In the genomic region with DNA sequence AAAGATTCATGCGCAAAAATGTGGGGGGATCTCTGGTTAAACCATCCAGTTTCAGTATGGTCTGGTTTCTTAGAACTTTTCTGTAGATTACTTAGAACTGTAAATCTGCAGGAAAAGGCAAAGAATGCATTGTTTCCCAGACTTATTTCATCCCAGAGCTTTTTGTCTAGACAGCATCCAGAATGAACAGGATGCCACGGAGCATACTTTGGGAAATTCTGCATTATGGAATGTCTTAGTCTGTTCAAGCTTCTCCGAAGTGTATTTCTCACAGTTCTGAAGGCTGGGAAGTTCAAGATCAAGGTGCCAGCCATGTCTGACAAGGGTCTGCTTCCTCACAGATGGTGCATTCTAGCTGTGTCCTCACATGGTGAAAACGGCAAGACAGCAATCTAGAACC, we compare ENCODE assay signal across 14 cellular contexts.
DNase-seq lines count a peak whose midpoint lies in the region; ATAC-seq and TF ChIP-seq lines count a peak whose summit lies in the region.
"Had no signal": no experiment of that assay in that cellular context is flagged by ENCODE, and none has a peak within 500 bp of the region (broad histone marks: within the 10 kb centered on the region; RNA-seq: fewer than 3 reads in every experiment).

No MANE protein-coding gene starts in this region.

- POLR2A ChIA-PET in IMR-90 (lab: Charles Lee; ENCODE audit: unreplicated experiment) = no interaction called here

- CTCF ChIA-PET in IMR-90 (lab: Yijun Ruan, JAX) = no interaction called here

- H3K27me3 ChIP-seq in IMR-90 (ENCODE audit: control insufficient read depth, insufficient read depth, low read length) = no peaks in the 10 kb centered on the region
- H3K27me3 ChIP-seq in Peyer's patch = no peaks in the 10 kb centered on the region
- peaks cover 22% of the 10 kb centered on the region for H3K27me3 ChIP-seq in neural progenitor cell
- H3K27me3 ChIP-seq: BE2C had no signal

- H3K23ac ChIP-seq in IMR-90 (ENCODE audit: low read depth, low read length) = peak overlapping the region; percentile 85; the same call in 1 of the 2 replicates

- H3K9me3 Mint-ChIP-seq in neural progenitor cell = no peaks in the 10 kb centered on the region
- H3K9me3 Mint-ChIP-seq: GM23338 had no signal

- H3K79me2 ChIP-seq in neural progenitor cell (ENCODE audit: low read depth) = no peaks in the 10 kb centered on the region

- H4K91ac ChIP-seq in IMR-90 (ENCODE audit: insufficient read depth, low read depth, low read length) = no peak overlapping the region; the same call in 1 of the 2 replicates

- H3K18ac ChIP-seq in IMR-90 (ENCODE audit: low read depth, low read length) = peak overlapping the region; percentile 6; the same call in 1 of the 2 replicates

- H3K27ac Mint-ChIP-seq in neural progenitor cell = no peak overlapping the region
- H3K27ac Mint-ChIP-seq: GM23338 had no signal

- H2AK9ac ChIP-seq in IMR-90 (replicated peaks; ENCODE audit: low read depth, low read length, poor library complexity) = peak overlapping the region; percentile 12

- no peak for TF ChIP-seq RAD21 in IMR-90 (IDR thresholded peaks at IDR 0.05; ENCODE audit: low read length)

- H3K4me3 ChIP-seq in IMR-90 (ENCODE audit: insufficient read depth, low read depth, low read length) = no peak overlapping the region
- H3K4me3 ChIP-seq in fibroblast of pulmonary artery (replicated peaks; ENCODE audit: low read depth, low read length) = no peak overlapping the region
- H3K4me3 ChIP-seq in Peyer's patch = no peak overlapping the region
- H3K4me3 ChIP-seq in neural progenitor cell = no peak overlapping the region
- H3K4me3 ChIP-seq: GM23338, K562 had no signal

- no peak overlapping the region for H3K27ac ChIP-seq in IMR-90 (ENCODE audit: insufficient read depth, low read length)
- H3K27ac ChIP-seq in Peyer's patch = no peak overlapping the region
- no peak overlapping the region for H3K27ac ChIP-seq in neural progenitor cell
- H3K27ac ChIP-seq: HL-60 had no signal

- peaks cover 8% of the 10 kb centered on the region for H3K9me1 ChIP-seq in IMR-90 (ENCODE audit: insufficient read depth, low read length)

- peak overlapping the region; percentile 72 for H3K14ac ChIP-seq in IMR-90 (replicated peaks; ENCODE audit: low read depth, low read length)

- peak overlapping the region; percentile 79; the same call in 1 of the 2 replicates for H2AK5ac ChIP-seq in IMR-90 (ENCODE audit: low read depth, low read length)

- H4K20me1 ChIP-seq in IMR-90 (ENCODE audit: insufficient read depth, low read length) (no peaks in the 10 kb centered on the region), neural progenitor cell (ENCODE audit: low read depth) (no peaks in the 10 kb centered on the region)

- WGBS in IMR-90 (ENCODE audit: extremely low coverage in 2 of 2, insufficient read length in 1 of 2), 2 experiments = 100% methylated on average over 1 of the region's 4 CpGs; no CpG with 5 or more reads in 1 of the 2 experiments

- H2BK15ac ChIP-seq in IMR-90 (ENCODE audit: low read depth, low read length) = peak overlapping the region; percentile 79; the same call in 1 of the 3 replicates

- no peak overlapping the region for H3K4me2 ChIP-seq in IMR-90 (ENCODE audit: low read depth, low read length)
- H3K4me2 ChIP-seq in neural progenitor cell = no peak overlapping the region
- H3K4me2 ChIP-seq: GM23338 had no signal

- in situ Hi-C loops in IMR-90 (cut with MboI; ENCODE audit: low sequenced_read_pairs) = no loop called here

- H2AFZ ChIP-seq in IMR-90 (replicated peaks; ENCODE audit: low read length, poor library complexity) (no peak overlapping the region), neural progenitor cell (replicated peaks) (no peak overlapping the region)
- H2AFZ ChIP-seq: GM23338 had no signal

- no peaks in the 10 kb centered on the region for H3K36me3 ChIP-seq in IMR-90 (ENCODE audit: control insufficient read depth, insufficient read depth, low read length)
- no peaks in the 10 kb centered on the region for H3K36me3 ChIP-seq in Peyer's patch
- H3K36me3 ChIP-seq in neural progenitor cell = no peaks in the 10 kb centered on the region
- H3K36me3 ChIP-seq: BE2C had no signal

- H3K27me3 Mint-ChIP-seq in neural progenitor cell (ENCODE audit: insufficient read depth, low read depth) = no peaks in the 10 kb centered on the region
- H3K27me3 Mint-ChIP-seq: CD4-positive, alpha-beta memory T cell had no signal

- peak overlapping the region; percentile 91; the same call in 1 of the 2 replicates for H2BK20ac ChIP-seq in IMR-90 (ENCODE audit: low read depth, low read length)

- peak overlapping the region; percentile 92; the same call in 1 of the 2 replicates for H3K4ac ChIP-seq in IMR-90 (ENCODE audit: low read depth, low read length)

- DNase-seq in IMR-90 = no peak
- DNase-seq in fibroblast of pulmonary artery (ENCODE audit: low read depth) = peak; percentile 23
- peak; percentile 22 for DNase-seq in pulmonary artery endothelial cell (ENCODE audit: low read depth, low spot score)
- no peak for DNase-seq in Peyer's patch
- no peak for DNase-seq in NCI-H1694 treated with DMSO at 0.1 percent for 48 hours (lab: John Stamatoyannopoulos, UW)
- DNase-seq in neural progenitor cell (ENCODE audit: low spot score) = no peak
- DNase-seq: ACHN; BE2C; CD4-positive, alpha-beta memory T cell; DND-41 had no signal

- no TSS peak for BruUV-seq in IMR-90 (replicated peaks; lab: Mats Ljungman, UMichigan)

- peaks cover 6% of the 10 kb centered on the region for H3K4me1 Mint-ChIP-seq in neural progenitor cell
- H3K4me1 Mint-ChIP-seq: CD4-positive, alpha-beta memory T cell had no signal

- TF ChIP-seq CTCF in IMR-90 (conservative IDR thresholded peaks at IDR 0.05; ENCODE audit: low read depth, low read length) (no peak), fibroblast of pulmonary artery (IDR thresholded peaks at IDR 0.05; ENCODE audit: low read length, missing control alignments) (no peak), Peyer's patch (IDR thresholded peaks at IDR 0.05) (no peak), neural progenitor cell (IDR thresholded peaks at IDR 0.05) (no peak)

- intact Hi-C loops in IMR-90 (cut with micrococcal nuclease) = no loop called here

- H3K79me1 ChIP-seq in IMR-90 (ENCODE audit: low read depth in 1 of 2, low read length in 2 of 2) = peaks cover 0 to 11% of the 10 kb centered on the region in 2 experiments; a peak in 1 of 4 replicates

- dilution Hi-C loops in IMR-90 (cut with HindIII; ENCODE audit: low sequenced_read_pairs, unreplicated experiment) = no loop called here

- H4K8ac ChIP-seq in IMR-90 (ENCODE audit: low read depth in 2 of 2, low read length in 2 of 2) = peak overlapping the region in 1 of 2 experiments; percentile 73; a peak in 2 of 4 replicates

- H3K9me3 ChIP-seq in IMR-90 (ENCODE audit: control insufficient read depth, insufficient read depth, low read length) = no peaks in the 10 kb centered on the region
- no peaks in the 10 kb centered on the region for H3K9me3 ChIP-seq in Peyer's patch
- H3K9me3 ChIP-seq in neural progenitor cell (ENCODE audit: low read depth) = no peaks in the 10 kb centered on the region
- H3K9me3 ChIP-seq: BE2C had no signal

- no peaks in the 10 kb centered on the region for H3K36me3 Mint-ChIP-seq in neural progenitor cell
- H3K36me3 Mint-ChIP-seq: CD14-positive monocyte; CD4-positive, alpha-beta memory T cell had no signal

- no peak overlapping the region for H3K4me3 Mint-ChIP-seq in neural progenitor cell
- H3K4me3 Mint-ChIP-seq: CD14-positive monocyte; CD4-positive, alpha-beta memory T cell; GM23338 had no signal

- peak overlapping the region; percentile 36; the same call in 1 of the 2 replicates for H4K5ac ChIP-seq in IMR-90 (ENCODE audit: low read depth, low read length)

- no peak for ATAC-seq in IMR-90 (ENCODE audit: low read depth)
- ATAC-seq: GM23338, K562 had no signal

- no peak overlapping the region for H3K9ac ChIP-seq in IMR-90 (ENCODE audit: low read depth, low read length)
- H3K9ac ChIP-seq in neural progenitor cell = no peak overlapping the region

- peak overlapping the region; percentile 95; the same call in 1 of the 2 replicates for H2BK120ac ChIP-seq in IMR-90 (ENCODE audit: low read depth, low read length)

- H3F3A ChIP-seq in neural progenitor cell (ENCODE audit: low read depth) = peaks cover 5% of the 10 kb centered on the region

- no peak overlapping the region for H2BK5ac ChIP-seq in IMR-90 (ENCODE audit: low read depth, low read length, poor library complexity, severe bottlenecking)

- no peak overlapping the region for H3K56ac ChIP-seq in IMR-90 (ENCODE audit: extremely low read depth, insufficient read depth, low read length)

- TF ChIP-seq POLR2A in IMR-90 (IDR thresholded peaks at IDR 0.05; ENCODE audit: low read depth, low read length) (no peak), Peyer's patch (IDR thresholded peaks at IDR 0.05) (no peak)

- H3K4me1 ChIP-seq in IMR-90 (ENCODE audit: control insufficient read depth, insufficient read depth, low read length) (peaks cover 6% of the 10 kb centered on the region; the same call in 1 of the 2 replicates), Peyer's patch (no peaks in the 10 kb centered on the region), neural progenitor cell (peaks cover 27% of the 10 kb centered on the region)
- H3K4me1 ChIP-seq: BE2C had no signal

TF ChIP-seq in IMR-90, 13 proteins besides CTCF, POLR2A, EP300 and RAD21 (continues in another document):
- TF ChIP-seq CEBPB (IDR thresholded peaks at IDR 0.05; ENCODE audit: low read depth, low read length) (no peak), ELK1 (IDR thresholded peaks at IDR 0.05; ENCODE audit: borderline replicate concordance, low read depth, low read length) (no peak), FOS (IDR thresholded peaks at IDR 0.05; ENCODE audit: low read depth, low read length) (no peak), RFX5 (IDR thresholded peaks at IDR 0.05; ENCODE audit: low read depth, low read length) (no peak), MAFK (IDR thresholded peaks at IDR 0.05; ENCODE audit: low read depth, low read length) (no peak), USF2 (IDR thresholded peaks at IDR 0.05; ENCODE audit: low read depth, low read length) (no peak), RCOR1 (IDR thresholded peaks at IDR 0.05; ENCODE audit: insufficient replicate concordance, low read length) (no peak)

Comparison
In these comparisons a context has a peak if more than half of its experiments do, and no peak if none do; other contexts are left out.
1. DNase-seq: peak in fibroblast of pulmonary artery (single experiment) and pulmonary artery endothelial cell (single experiment); none in IMR-90 (single experiment), Peyer's patch (0 of 3), NCI-H1694 treated with DMSO at 0.1 percent for 48 hours (single experiment) and neural progenitor cell (single experiment).